ENCODE assay signal across 18 cellular contexts in genomic region chr9:99354104-99354503, GRCh38.
"Had no signal": no experiment of that assay in that cellular context is flagged by ENCODE, and none has a peak within 500 bp of the region (broad histone marks: within the 10 kb centered on the region; RNA-seq: fewer than 3 reads in every experiment).

No MANE protein-coding gene starts in this region.

- H3K27me3 ChIP-seq: colonic mucosa, foreskin keratinocyte, sigmoid colon, testis had no signal

- H3K4me3 Mint-ChIP-seq: activated B cell treated with CpG ODN at 0.5 μM for 24 hours; activated naive CD4-positive, alpha-beta T cell treated with anti-CD3 and anti-CD28 coated beads for 36 hours; activated T-helper 17 cell treated with anti-CD3 and anti-CD28 coated beads, Interleukin-2, amount 50 U/mL, for 72 hours; immature natural killer cell; memory B cell; natural killer cell treated with Interleukin-12 subunit alpha and Interleukin-12 subunit beta and Interleukin-15 and Interleukin-18, amount 100 ng/mL, for 72 hours; T-helper 17 cell had no signal

- H3K27ac ChIP-seq: colonic mucosa, foreskin keratinocyte, prostate gland, testis had no signal

- H3K4me1 Mint-ChIP-seq: activated B cell treated with CpG ODN at 0.5 μM for 24 hours; activated T-helper 17 cell treated with anti-CD3 and anti-CD28 coated beads, Interleukin-2, amount 50 U/mL, for 72 hours; immature natural killer cell; memory B cell; T-helper 17 cell had no signal

- H3K9me3 ChIP-seq: colonic mucosa, prostate gland, sigmoid colon, testis had no signal

- H3K9me3 Mint-ChIP-seq: activated B cell treated with CpG ODN at 0.5 μM for 24 hours; activated naive CD4-positive, alpha-beta T cell treated with anti-CD3 and anti-CD28 coated beads for 36 hours; activated T-helper 17 cell treated with anti-CD3 and anti-CD28 coated beads, Interleukin-2, amount 50 U/mL, for 72 hours; memory B cell; natural killer cell treated with Interleukin-12 subunit alpha and Interleukin-12 subunit beta and Interleukin-15 and Interleukin-18, amount 100 ng/mL, for 72 hours had no signal

- H3K36me3 ChIP-seq: colonic mucosa, prostate gland, sigmoid colon had no signal

- DNase-seq: activated B cell treated with CpG ODN at 0.5 μM for 24 hours; activated CD4-positive, alpha-beta T cell treated with anti-CD3 and anti-CD28 coated beads, Interleukin-2, amount 50 U/mL, for 1 hour; activated naive CD4-positive, alpha-beta T cell treated with anti-CD3 and anti-CD28 coated beads for 36 hours; activated T-cell treated with anti-CD3 and anti-CD28 coated beads for 4 hours; colonic mucosa; immature natural killer cell; nucleus accumbens; stimulated activated CD4-positive, alpha-beta T cell treated with anti-CD3 and anti-CD28 coated beads, Interleukin-4, amount 100 ng/mL, for 1 hour; stimulated activated CD8-positive, alpha-beta memory T cell treated with anti-CD3 and anti-CD28 coated beads, Interleukin-4, amount 100 ng/mL, for 48 hours; stimulated activated naive CD8-positive, alpha-beta T cell treated with anti-CD3 and anti-CD28 coated beads, Interleukin-15, Interleukin-2, amounts not matched to agents 100 U/mL and 50 U/mL, for 24 hours; T-helper 17 cell had no signal

- H3K4me1 ChIP-seq: colonic mucosa, foreskin keratinocyte, prostate gland had no signal

- H3K36me3 Mint-ChIP-seq: immature natural killer cell; memory B cell; natural killer cell treated with Interleukin-12 subunit alpha and Interleukin-12 subunit beta and Interleukin-15 and Interleukin-18, amount 100 ng/mL, for 72 hours had no signal

- H3K27ac Mint-ChIP-seq: activated B cell treated with CpG ODN at 0.5 μM for 24 hours; activated naive CD4-positive, alpha-beta T cell treated with anti-CD3 and anti-CD28 coated beads for 36 hours; activated T-helper 17 cell treated with anti-CD3 and anti-CD28 coated beads, Interleukin-2, amount 50 U/mL, for 72 hours; immature natural killer cell; memory B cell; natural killer cell treated with Interleukin-12 subunit alpha and Interleukin-12 subunit beta and Interleukin-15 and Interleukin-18, amount 100 ng/mL, for 72 hours; T-helper 17 cell had no signal

- ATAC-seq: activated T-helper 17 cell treated with anti-CD3 and anti-CD28 coated beads, Interleukin-2, amount 50 U/mL, for 72 hours; foreskin keratinocyte; natural killer cell treated with Interleukin-12 subunit alpha and Interleukin-12 subunit beta and Interleukin-15 and Interleukin-18, amount 100 ng/mL, for 72 hours; stimulated activated naive CD8-positive, alpha-beta T cell treated with anti-CD3 and anti-CD28 coated beads, Interleukin-15, Interleukin-2, amounts not matched to agents 100 U/mL and 50 U/mL, for 24 hours; T-helper 17 cell had no signal

- H3K4me3 ChIP-seq: colonic mucosa, prostate gland, sigmoid colon, testis had no signal
